8 cellular contexts compared by ENCODE assay signal in genomic region chr7:17233643-17234397, GRCh38.
DNase-seq lines count a peak whose midpoint lies in the region; ATAC-seq and TF ChIP-seq lines count a peak whose summit lies in the region.

No MANE protein-coding gene starts in this region.

- peak overlapping the region; percentile 68 to 81 for H3K4me3 Mint-ChIP-seq in CD14-positive monocyte
- H3K4me3 Mint-ChIP-seq in endothelial cell (ENCODE audit: unreplicated experiment), result no peak overlapping the region

- H3K27ac Mint-ChIP-seq in CD14-positive monocyte (peak overlapping the region; percentile 99 to 100 (median 100)), endothelial cell (ENCODE audit: unreplicated experiment) (peak overlapping the region; percentile 58)

- H3K36me3 Mint-ChIP-seq in CD14-positive monocyte (peaks cover 7 to 10% of the 10 kb centered on the region in 2 donors), endothelial cell (ENCODE audit: low read depth, unreplicated experiment) (no peaks in the 10 kb centered on the region)

- 77% methylated on average over 4 of the region's 4 CpGs for WGBS in esophagus muscularis mucosa

- no peaks in the 10 kb centered on the region for H3K36me3 ChIP-seq in esophagus muscularis mucosa

- TF ChIP-seq EP300 in esophagus muscularis mucosa (IDR thresholded peaks at IDR 0.05), result no peak

- intact Hi-C loops in CD14-positive monocyte (cut with micrococcal nuclease) (loop anchor here (5.0 to 10.0 kb wide), 4 partner anchors 63 to 169 kb away; partner anchors contain the start of gene AHR (in 1 of the 2)), esophagus muscularis mucosa (cut with DNase I) (no loop called here)

- H3K4me1 Mint-ChIP-seq in CD14-positive monocyte, result peaks cover 26% of the 10 kb centered on the region
- peaks cover 12% of the 10 kb centered on the region for H3K4me1 Mint-ChIP-seq in endothelial cell (ENCODE audit: unreplicated experiment)

- H3K27me3 ChIP-seq in esophagus muscularis mucosa, result no peaks in the 10 kb centered on the region

- no peak for TF ChIP-seq POLR2A in esophagus muscularis mucosa (IDR thresholded peaks at IDR 0.05; ENCODE audit: low read depth)

- H3K9me3 Mint-ChIP-seq in CD14-positive monocyte (peaks cover 0 to 7% (median 2%) of the 10 kb centered on the region in 7 donors), endothelial cell (ENCODE audit: unreplicated experiment) (no peaks in the 10 kb centered on the region)

- peak; percentile 44 for ATAC-seq in GM21367 (IDR thresholded peaks at IDR 0.05; ENCODE audit: unreplicated experiment)
- ATAC-seq in HG03575 (IDR thresholded peaks at IDR 0.05; ENCODE audit: extremely low read depth, insufficient number of reproducible peaks, low FRiP score, unreplicated experiment), result peak; percentile 17

- H3K4me1 ChIP-seq in esophagus muscularis mucosa, result no peaks in the 10 kb centered on the region

- peak; percentile 51 for DNase-seq in CD14-positive monocyte (ENCODE audit: low spot score)
- DNase-seq in activated CD4-positive, alpha-beta T cell treated with anti-CD3 and anti-CD28 coated beads, Interleukin-2, amount 50 U/mL, for 1 hour, result peak; percentile 41
- no peak for DNase-seq in endothelial cell (ENCODE audit: low spot score)
- DNase-seq in stimulated activated CD8-positive, alpha-beta memory T cell treated with anti-CD3 and anti-CD28 coated beads, Interleukin-15, amount 100 ng/mL, for 4 hours (ENCODE audit: low read depth in 2 of 2), result peak; percentile 8 to 12
- no peak for DNase-seq in esophagus muscularis mucosa (ENCODE audit: extremely low spot score)
- DNase-seq in NCI-H82 (lab: John Stamatoyannopoulos, UW), result no peak

- H3K27me3 Mint-ChIP-seq in CD14-positive monocyte (ENCODE audit: low read depth in 3 of 3) (peaks cover 0 to 3% (median 0%) of the 10 kb centered on the region in 3 donors), endothelial cell (ENCODE audit: unreplicated experiment) (peaks cover 3% of the 10 kb centered on the region)

- peak overlapping the region in 2 of 4 donors; percentile 5 to 38 for H3K27ac ChIP-seq in esophagus muscularis mucosa (replicated peaks in 1 of 4)

- H3K9me3 ChIP-seq in esophagus muscularis mucosa, result no peaks in the 10 kb centered on the region

- TF ChIP-seq CTCF in CD14-positive monocyte (IDR thresholded peaks at IDR 0.05) (no peak), endothelial cell (IDR thresholded peaks at IDR 0.05; ENCODE audit: unreplicated experiment) (no peak), esophagus muscularis mucosa (IDR thresholded peaks at IDR 0.05) (no peak)

- no peak overlapping the region for H3K4me3 ChIP-seq in esophagus muscularis mucosa

Comparison
In these comparisons a context has a peak if more than half of its experiments do, and no peak if none do; other contexts are left out.
1. DNase-seq: peak in CD14-positive monocyte (single experiment), activated CD4-positive, alpha-beta T cell treated with anti-CD3 and anti-CD28 coated beads, Interleukin-2, amount 50 U/mL, for 1 hour (single experiment) and stimulated activated CD8-positive, alpha-beta memory T cell treated with anti-CD3 and anti-CD28 coated beads, Interleukin-15, amount 100 ng/mL, for 4 hours (2 of 2); none in endothelial cell (single experiment), esophagus muscularis mucosa (single experiment) and NCI-H82 (single experiment).